16 cellular contexts compared by ENCODE assay signal in the genomic region with DNA sequence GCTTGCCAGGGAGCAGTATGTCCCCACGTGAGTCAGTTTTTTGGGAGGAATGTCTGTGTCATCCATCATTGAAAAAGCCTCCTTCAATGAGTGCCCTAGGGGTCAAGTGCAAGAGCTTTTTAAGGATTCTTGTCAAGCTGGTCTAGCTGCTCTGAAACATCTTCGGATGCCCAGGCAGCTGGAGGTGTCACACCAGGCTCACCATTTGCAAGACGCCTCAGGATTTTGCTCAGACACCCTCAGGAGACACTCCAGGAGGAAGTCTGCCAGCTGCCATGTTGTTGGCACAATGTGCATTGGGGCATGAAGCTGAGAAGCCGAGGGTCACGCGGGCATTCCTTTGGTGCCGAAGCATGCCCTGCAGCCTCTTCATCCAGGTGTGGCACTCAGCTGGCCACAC.
A peak's percentile ranks its signal among the peaks of the same experiment; 100 is the strongest.
DNase-seq lines count a peak whose midpoint lies in the region; ATAC-seq, FAIRE-seq and TF ChIP-seq lines count a peak whose summit lies in the region.
"Had no signal": no experiment of that assay in that cellular context is flagged by ENCODE, and none has a peak within 500 bp of the region (broad histone marks: within the 10 kb centered on the region; RNA-seq: fewer than 3 reads in every experiment).

No MANE protein-coding gene starts in this region.

- peaks cover 2 to 17% (median 5%) of the 10 kb centered on the region in 3 donors for H3K9me3 Mint-ChIP-seq in T-cell

- H2BK120ac ChIP-seq in H1 (replicated peaks; ENCODE audit: low read depth, low read length): no peak overlapping the region
- no peak overlapping the region for H2BK120ac ChIP-seq in mesenchymal stem cell (ENCODE audit: low read depth, low read length)

- no peak overlapping the region for H4K8ac ChIP-seq in H1 (ENCODE audit: extremely low read depth, insufficient read depth, low read length)
- H4K8ac ChIP-seq in mesenchymal stem cell (ENCODE audit: low read length): no peak overlapping the region

- no peak overlapping the region for H3K27ac Mint-ChIP-seq in T-cell
- H3K27ac Mint-ChIP-seq: CD4-positive, alpha-beta T cell had no signal

- 87% methylated on average over 7 of the region's 7 CpGs; no CpG with 5 or more reads in 1 of the 2 experiments for WGBS in H1 (ENCODE audit: extremely low coverage in 1 of 2, insufficient coverage in 1 of 2, insufficient read length in 1 of 2, insufficient replicate concordance in 2 of 2, low coverage in 1 of 2, low lambda C conversion rate in 2 of 2, missing lambda C conversion rate in 1 of 2), 2 experiments
- WGBS in mesenchymal stem cell: 77% methylated on average over 7 of the region's 7 CpGs
- WGBS in thyroid gland, 2 donors: 38 to 50% methylated on average over 5 to 7 of the region's 7 CpGs

- ATAC-seq in Right ventricle myocardium inferior (no peak), T-cell (replicated peaks in 1 of 4) (no peak)

- peaks cover 12 to 13% (median 13%) of the 10 kb centered on the region in 3 donors for H3K4me1 Mint-ChIP-seq in T-cell

- no peak overlapping the region for H2BK20ac ChIP-seq in H1 (ENCODE audit: low read length)

- no peaks in the 10 kb centered on the region for H3K36me3 ChIP-seq in H1 (ENCODE audit: control insufficient read depth in 2 of 4, insufficient read depth in 4 of 4, low read length in 3 of 4)
- no peaks in the 10 kb centered on the region for H3K36me3 ChIP-seq in mesenchymal stem cell (ENCODE audit: control insufficient read depth in 1 of 2, insufficient read depth in 2 of 2, low read depth in 1 of 2, low read length in 2 of 2)
- no peaks in the 10 kb centered on the region for H3K36me3 ChIP-seq in thyroid gland
- H3K36me3 ChIP-seq in BE2C: no peaks in the 10 kb centered on the region
- H3K36me3 ChIP-seq: HAP-1 had no signal

- FAIRE-seq in H1 (lab: Jason Lieb, UNC) (no peak), D721Med (lab: Jason Lieb, UNC) (no peak)
- FAIRE-seq: G401.6, GM12891, GM19239 had no signal

- POLR2A ChIA-PET in H1 (lab: Charles Lee; ENCODE audit: partially characterized antibody): no interaction called here
- POLR2A ChIA-PET in T-cell (lab: Charles Lee): no interaction called here

- no peaks in the 10 kb centered on the region for H4K20me1 ChIP-seq in H1 (replicated peaks in 1 of 2; ENCODE audit: control insufficient read depth in 1 of 2, insufficient read depth in 2 of 2, low read length in 2 of 2)

- H2BK5ac ChIP-seq in H1 (ENCODE audit: low read depth, low read length) (no peak overlapping the region), mesenchymal stem cell (ENCODE audit: low read depth, low read length, poor library complexity, severe bottlenecking) (no peak overlapping the region)

- peak; percentile 65 for DNase-seq in cardiac septum (ENCODE audit: low spot score)
- DNase-seq in Right ventricle myocardium inferior (ENCODE audit: missing footprints): no peak
- DNase-seq in H1 (ENCODE audit: low read depth in 1 of 2, low spot score in 2 of 2): no peak
- no peak for DNase-seq in mesenchymal stem cell
- DNase-seq in thyroid gland: peak; percentile 88 to 93
- no peak for DNase-seq in T-cell
- DNase-seq in BE2C: no peak
- DNase-seq in D721Med (ENCODE audit: insufficient read length, low spot score): no peak
- DNase-seq: 8988T; CD4-positive, alpha-beta T cell; DMS53 had no signal

- CTCF ChIA-PET in H1 (lab: Charles Lee; ENCODE audit: partially characterized antibody): interaction anchor here (0.7 to 1.0 kb wide), 2 partner anchors 108 to 110 kb away, joined by 3 read pairs; no protein-coding TSS in a partner anchor
- CTCF ChIA-PET in T-cell (lab: Charles Lee): no interaction called here

- H3K4me2 ChIP-seq in H1 (ENCODE audit: insufficient read depth in 1 of 2, low read depth in 2 of 2, low read length in 2 of 2) (no peak overlapping the region), mesenchymal stem cell (ENCODE audit: low read length, poor library complexity, severe bottlenecking) (no peak overlapping the region)

- TF ChIP-seq EP300 in H1 (IDR thresholded peaks at IDR 0.05; ENCODE audit: borderline replicate concordance in 1 of 2, low read depth in 2 of 2, low read length in 2 of 2): no peak

- H3K36me3 Mint-ChIP-seq in T-cell: no peaks in the 10 kb centered on the region

- H3K79me2 ChIP-seq in H1 (ENCODE audit: control insufficient read depth in 1 of 2, insufficient read depth in 2 of 2, low read length in 2 of 2): no peaks in the 10 kb centered on the region

- H3K79me1 ChIP-seq in H1 (ENCODE audit: low read depth, low read length) (no peaks in the 10 kb centered on the region), mesenchymal stem cell (replicated peaks; ENCODE audit: low read length, poor library complexity, severe bottlenecking) (no peaks in the 10 kb centered on the region)

- H3K14ac ChIP-seq in H1 (ENCODE audit: insufficient read length): no peak overlapping the region
- no peak overlapping the region for H3K14ac ChIP-seq in mesenchymal stem cell (ENCODE audit: low read length in 2 of 2)

- H2AFZ ChIP-seq in H1 (ENCODE audit: low read length): no peak overlapping the region
- no peak overlapping the region for H2AFZ ChIP-seq in mesenchymal stem cell (ENCODE audit: low read depth, low read length)

- H4K91ac ChIP-seq in H1 (replicated peaks; ENCODE audit: insufficient read length, low read length) (no peak overlapping the region), mesenchymal stem cell (ENCODE audit: low read length) (peak overlapping the region; percentile 11)

- H3K9ac ChIP-seq in H1 (replicated peaks in 1 of 4; ENCODE audit: extremely low read depth in 1 of 4, low read depth in 3 of 4, low read length in 3 of 4) (no peak overlapping the region), mesenchymal stem cell (ENCODE audit: low read length) (no peak overlapping the region)

- no peak for TF ChIP-seq CTCF in H1 (IDR thresholded peaks at IDR 0.05; ENCODE audit: control extremely low read depth in 1 of 3, insufficient read depth in 1 of 3, low read depth in 1 of 3, low read length in 3 of 3)
- TF ChIP-seq CTCF in thyroid gland (IDR thresholded peaks at IDR 0.05): no peak
- no peak for TF ChIP-seq CTCF in BE2C (IDR thresholded peaks at IDR 0.05; ENCODE audit: low read depth, low read length)
- no peak for TF ChIP-seq CTCF in D721Med (IDR thresholded peaks at IDR 0.05; ENCODE audit: insufficient read depth, missing control alignments)

- intact Hi-C loops in cardiac septum (cut with DNase I) (no loop called here), Right ventricle myocardium inferior (cut with DNase I) (no loop called here), thyroid gland (cut with DNase I) (no loop called here)

- H3K27ac ChIP-seq in H1 (ENCODE audit: low read depth, low read length) (no peak overlapping the region), mesenchymal stem cell (ENCODE audit: low read length, poor library complexity, severe bottlenecking) (no peak overlapping the region), thyroid gland (peak overlapping the region in 1 of 3 donors; percentile 45)
- H3K27ac ChIP-seq: C4-2B had no signal

- H3K23ac ChIP-seq in H1 (ENCODE audit: insufficient read length) (no peak overlapping the region), mesenchymal stem cell (ENCODE audit: low read length in 2 of 2) (no peak overlapping the region)

- H3K18ac ChIP-seq in H1 (ENCODE audit: extremely low read depth, low read length) (no peak overlapping the region), mesenchymal stem cell (ENCODE audit: low read depth in 1 of 2, low read length in 2 of 2) (no peak overlapping the region)

- H3K27me3 Mint-ChIP-seq in T-cell: peaks cover 1 to 16% of the 10 kb centered on the region in 2 donors

- H3K4me3 ChIP-seq in H1 (ENCODE audit: extremely low read depth in 1 of 4, insufficient read depth in 2 of 4, low read depth in 3 of 4, low read length in 4 of 4): no peak overlapping the region
- H3K4me3 ChIP-seq in mesenchymal stem cell (ENCODE audit: insufficient read depth in 1 of 2, low read depth in 1 of 2, low read length in 2 of 2): no peak overlapping the region
- no peak overlapping the region for H3K4me3 ChIP-seq in thyroid gland (replicated peaks in 1 of 3)
- no peak overlapping the region for H3K4me3 ChIP-seq in BE2C (ENCODE audit: low read depth, low read length)
- H3K4me3 ChIP-seq: HAP-1 had no signal

- no peak overlapping the region for H2AK5ac ChIP-seq in H1 (ENCODE audit: low read depth, low read length)
- no peak overlapping the region for H2AK5ac ChIP-seq in mesenchymal stem cell (ENCODE audit: low read length, severe bottlenecking)

- TF ChIP-seq RAD21 in H1 (IDR thresholded peaks at IDR 0.05 in 1 of 2, conservative IDR thresholded peaks at IDR 0.05 in 1 of 2; ENCODE audit: low read depth in 2 of 2, low read length in 2 of 2): no peak

- no peak overlapping the region for H3K4me3 Mint-ChIP-seq in T-cell
- H3K4me3 Mint-ChIP-seq: CD4-positive, alpha-beta T cell had no signal

- H3K56ac ChIP-seq in H1 (replicated peaks; ENCODE audit: insufficient read length, low read depth, low read length): no peak overlapping the region

- peak overlapping the region; percentile 53 for H3K4ac ChIP-seq in H1 (replicated peaks; ENCODE audit: insufficient read length, low read depth, low read length)
- no peak overlapping the region for H3K4ac ChIP-seq in mesenchymal stem cell (ENCODE audit: low read depth in 1 of 2, low read length in 2 of 2)

- H3K4me1 ChIP-seq in H1 (replicated peaks in 1 of 4; ENCODE audit: control insufficient read depth in 3 of 4, insufficient read depth in 4 of 4, low read length in 3 of 4): no peaks in the 10 kb centered on the region
- H3K4me1 ChIP-seq in mesenchymal stem cell (ENCODE audit: control insufficient read depth, insufficient read depth, low read depth, low read length): peaks cover 2% of the 10 kb centered on the region
- peaks cover 4 to 10% of the 10 kb centered on the region in 2 donors for H3K4me1 ChIP-seq in thyroid gland
- no peaks in the 10 kb centered on the region for H3K4me1 ChIP-seq in BE2C
- H3K4me1 ChIP-seq: HAP-1 had no signal

- H2BK15ac ChIP-seq in H1 (ENCODE audit: low read length): no peak overlapping the region
- H2BK15ac ChIP-seq in mesenchymal stem cell (ENCODE audit: low read depth, poor library complexity, severe bottlenecking): no peak overlapping the region

- no peak overlapping the region for H4K5ac ChIP-seq in H1 (ENCODE audit: insufficient read length, low read depth, low read length)

- H3K9me3 ChIP-seq in H1 (ENCODE audit: insufficient read depth in 2 of 2, low read depth in 1 of 2, low read length in 1 of 2) (0 out of 4 replicates have a peak, but pooled peaks cover 0 to 2% of the 10 kb centered on the region in 2 experiments), mesenchymal stem cell (ENCODE audit: control insufficient read depth, low read length) (no peaks in the 10 kb centered on the region), thyroid gland (no peaks in the 10 kb centered on the region), BE2C (no peaks in the 10 kb centered on the region)
- H3K9me3 ChIP-seq: HAP-1 had no signal

- TF ChIP-seq POLR2A in H1 (IDR thresholded peaks at IDR 0.05; ENCODE audit: control extremely low read depth in 1 of 2, low read depth in 2 of 2, low read length in 2 of 2) (no peak), thyroid gland (IDR thresholded peaks at IDR 0.05) (no peak)

- no peaks in the 10 kb centered on the region for H3K23me2 ChIP-seq in H1 (ENCODE audit: low read depth, low read length)

- H2BK12ac ChIP-seq in H1 (ENCODE audit: low read depth, low read length) (no peak overlapping the region), mesenchymal stem cell (ENCODE audit: low read length in 2 of 2) (no peak overlapping the region)

- H3K27me3 ChIP-seq in H1 (replicated peaks in 1 of 4; ENCODE audit: control insufficient read depth in 3 of 4, extremely low read depth in 1 of 4, insufficient read depth in 3 of 4, low read length in 3 of 4) (no peaks in the 10 kb centered on the region), mesenchymal stem cell (ENCODE audit: control insufficient read depth in 1 of 2, insufficient read depth in 1 of 2, low read length in 2 of 2) (no peaks in the 10 kb centered on the region), thyroid gland (no peaks in the 10 kb centered on the region), BE2C (no peaks in the 10 kb centered on the region)

Comparison
In these comparisons a context has a peak if more than half of its experiments do, and no peak if none do; other contexts are left out.
1. DNase-seq: peak in cardiac septum (single experiment) and thyroid gland (2 of 2); none in Right ventricle myocardium inferior (single experiment), H1 (0 of 2), mesenchymal stem cell (single experiment), T-cell (0 of 34), BE2C (single experiment) and D721Med (single experiment).